In the genomic region with DNA sequence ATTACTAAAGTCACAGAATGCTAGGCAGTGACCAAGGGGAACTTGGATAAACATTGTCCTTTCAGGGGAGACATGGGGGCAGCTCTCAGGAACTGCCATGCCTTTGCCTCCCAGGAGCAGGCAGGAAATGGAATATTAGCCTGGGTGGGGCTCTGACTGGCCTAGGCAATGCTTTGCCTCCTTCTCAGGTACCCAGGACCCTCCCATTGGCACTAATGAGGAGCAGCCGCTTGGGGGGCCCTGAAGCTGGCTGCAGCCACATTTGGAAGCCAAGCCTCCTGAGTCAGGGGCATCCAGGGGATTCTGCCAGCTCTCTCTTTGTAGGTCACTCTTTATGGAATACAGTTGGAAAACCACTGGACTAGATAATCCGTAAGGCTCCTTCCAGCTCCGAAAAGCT, we compare ENCODE assay signal across 13 cellular contexts. TPM values are rescaled to one million over a fixed set of nuclear protein-coding genes. Genes with fewer than 3 reads are reported as not detected.
A peak's percentile ranks its signal among the peaks of the same experiment; 100 is the strongest.
DNase-seq lines count a peak whose midpoint lies in the region; ATAC-seq and TF ChIP-seq lines count a peak whose summit lies in the region.
"Had no signal": no experiment of that assay in that cellular context is flagged by ENCODE, and none has a peak within 500 bp of the region (broad histone marks: within the 10 kb centered on the region; RNA-seq: fewer than 3 reads in every experiment).

No MANE protein-coding gene starts in this region.

- no peak overlapping the region for H4K5ac ChIP-seq in mesendoderm (ENCODE audit: low read length)

- peaks cover 17% of the 10 kb centered on the region for H3K4me1 Mint-ChIP-seq in WTC11
- H3K4me1 Mint-ChIP-seq in stimulated activated memory B cell treated with anti-CD40 and anti-IgM and Interleukin-4, amounts not matched to agents 10 μg/mL and 1 μg/mL and 100 μg/mL, for 72 hours: peaks cover 5% of the 10 kb centered on the region

- no peak overlapping the region for H3K9ac ChIP-seq in mesendoderm (ENCODE audit: low read length)

- no peak overlapping the region for H3K18ac ChIP-seq in mesendoderm (ENCODE audit: low read length)

- no peaks in the 10 kb centered on the region; the same call in none of the 2 replicates for H3K27me3 Mint-ChIP-seq in WTC11 (ENCODE audit: low read depth)
- peaks cover 15% of the 10 kb centered on the region for H3K27me3 Mint-ChIP-seq in stimulated activated memory B cell treated with anti-CD40 and anti-IgM and Interleukin-4, amounts not matched to agents 10 μg/mL and 1 μg/mL and 100 μg/mL, for 72 hours

- H3K36me3 Mint-ChIP-seq in WTC11: no peaks in the 10 kb centered on the region
- H3K36me3 Mint-ChIP-seq in stimulated activated memory B cell treated with anti-CD40 and anti-IgM and Interleukin-4, amounts not matched to agents 10 μg/mL and 1 μg/mL and 100 μg/mL, for 72 hours: no peaks in the 10 kb centered on the region
- H3K36me3 Mint-ChIP-seq: IgD-negative memory B cell had no signal

- H3K56ac ChIP-seq in mesendoderm (ENCODE audit: low read length): no peak overlapping the region

- peak; percentile 58 for DNase-seq in H7
- DNase-seq in WTC11 (ENCODE audit: low spot score): no peak
- no peak for DNase-seq in mesendoderm
- DNase-seq in upper lobe of right lung: peak; percentile 38
- no peak for DNase-seq in T1000 (lab: John Stamatoyannopoulos, UW)
- DNase-seq in tibial nerve (ENCODE audit: low spot score in 2 of 2): no peak
- DNase-seq: NCI-H524 treated with DMSO at 0.1 percent for 48 hours had no signal

- H3K79me1 ChIP-seq in mesendoderm (ENCODE audit: low read length): no peaks in the 10 kb centered on the region

- H3K4me1 ChIP-seq in mesendoderm (ENCODE audit: control insufficient read depth, low read depth, low read length): no peaks in the 10 kb centered on the region
- H3K4me1 ChIP-seq in upper lobe of right lung: no peaks in the 10 kb centered on the region
- peaks cover 0 to 13% (median 0%) of the 10 kb centered on the region in 4 donors for H3K4me1 ChIP-seq in tibial nerve
- H3K4me1 ChIP-seq: A549 had no signal

- no peak overlapping the region for H3K23ac ChIP-seq in mesendoderm (ENCODE audit: low read length)

- H3K4me3 Mint-ChIP-seq in WTC11: no peak overlapping the region
- no peak overlapping the region for H3K4me3 Mint-ChIP-seq in stimulated activated memory B cell treated with anti-CD40 and anti-IgM and Interleukin-4, amounts not matched to agents 10 μg/mL and 1 μg/mL and 100 μg/mL, for 72 hours
- H3K4me3 Mint-ChIP-seq: IgD-negative memory B cell had no signal

- POLR2A ChIA-PET in WTC11 (lab: Charles Lee): no interaction called here

- no peak overlapping the region for H4K8ac ChIP-seq in mesendoderm (ENCODE audit: low read depth, low read length)

- no CpG with 5 or more reads among the region's 3 CpGs for WGBS in mesendoderm (ENCODE audit: extremely low coverage, insufficient coverage, low lambda C conversion rate)
- WGBS in tibial nerve, 2 donors: 89 to 98% methylated on average over 3 of the region's 3 CpGs

- peak overlapping the region; percentile 21 for H3K4ac ChIP-seq in mesendoderm (ENCODE audit: low read depth, low read length)

- TF ChIP-seq CTCF in WTC11 (IDR thresholded peaks at IDR 0.05): no peak
- TF ChIP-seq CTCF in upper lobe of right lung (IDR thresholded peaks at IDR 0.05): no peak
- no peak for TF ChIP-seq CTCF in tibial nerve (IDR thresholded peaks at IDR 0.05)

- H3K27me3 ChIP-seq in H7 (ENCODE audit: control insufficient read depth, insufficient read depth, low read length) (no peaks in the 10 kb centered on the region), mesendoderm (ENCODE audit: insufficient read depth, low read length, poor library complexity) (no peaks in the 10 kb centered on the region), upper lobe of right lung (no peaks in the 10 kb centered on the region), tibial nerve (no peaks in the 10 kb centered on the region)
- H3K27me3 ChIP-seq: BE2C had no signal

- no peak overlapping the region for H2BK15ac ChIP-seq in mesendoderm (replicated peaks; ENCODE audit: low read depth)

- H3K4me3 ChIP-seq in H7 (ENCODE audit: insufficient read depth, low read depth, low read length): no peak overlapping the region
- H3K4me3 ChIP-seq in mesendoderm (ENCODE audit: low read length): no peak overlapping the region
- no peak overlapping the region for H3K4me3 ChIP-seq in upper lobe of right lung
- H3K4me3 ChIP-seq in tibial nerve: no peak overlapping the region
- H3K4me3 ChIP-seq: A549 had no signal

- no peaks in the 10 kb centered on the region for H3K36me3 ChIP-seq in H7 (replicated peaks; ENCODE audit: control insufficient read depth, insufficient read depth, low read length)
- H3K36me3 ChIP-seq in mesendoderm (ENCODE audit: control insufficient read depth, insufficient read depth, low read length): no peaks in the 10 kb centered on the region
- no peaks in the 10 kb centered on the region for H3K36me3 ChIP-seq in upper lobe of right lung
- H3K36me3 ChIP-seq in tibial nerve: no peaks in the 10 kb centered on the region
- H3K36me3 ChIP-seq: BE2C had no signal

- H3K9me3 Mint-ChIP-seq in WTC11: no peaks in the 10 kb centered on the region
- H3K9me3 Mint-ChIP-seq in stimulated activated memory B cell treated with anti-CD40 and anti-IgM and Interleukin-4, amounts not matched to agents 10 μg/mL and 1 μg/mL and 100 μg/mL, for 72 hours: no peaks in the 10 kb centered on the region
- H3K9me3 Mint-ChIP-seq: IgD-negative memory B cell had no signal

- H3K4me2 ChIP-seq in mesendoderm (ENCODE audit: low read length): no peak overlapping the region
- H3K4me2 ChIP-seq: A549 had no signal

- no peaks in the 10 kb centered on the region for H3K79me2 ChIP-seq in mesendoderm (ENCODE audit: control insufficient read depth, insufficient read depth, low read length)

- H3K27ac Mint-ChIP-seq in WTC11: no peak overlapping the region
- H3K27ac Mint-ChIP-seq in stimulated activated memory B cell treated with anti-CD40 and anti-IgM and Interleukin-4, amounts not matched to agents 10 μg/mL and 1 μg/mL and 100 μg/mL, for 72 hours: no peak overlapping the region
- H3K27ac Mint-ChIP-seq: IgD-negative memory B cell had no signal

- no peak for TF ChIP-seq POLR2A in tibial nerve (IDR thresholded peaks at IDR 0.05)

- no peak overlapping the region for H3K27ac ChIP-seq in mesendoderm (ENCODE audit: low read depth, low read length)
- no peak overlapping the region for H3K27ac ChIP-seq in upper lobe of right lung
- H3K27ac ChIP-seq in tibial nerve: no peak overlapping the region

- H3K9me3 ChIP-seq in upper lobe of right lung: no peaks in the 10 kb centered on the region
- H3K9me3 ChIP-seq in tibial nerve: no peaks in the 10 kb centered on the region
- H3K9me3 ChIP-seq: A549, BE2C had no signal

- ATAC-seq in WTC11 (peak; percentile 46), upper lobe of right lung (no peak)
- ATAC-seq in stimulated activated memory B cell treated with anti-CD40 and anti-IgM and Interleukin-4, amounts not matched to agents 10 μg/mL and 1 μg/mL and 100 μg/mL, for 72 hours: no peak

- CTCF ChIA-PET in WTC11 (lab: Charles Lee): interaction anchor here (0.5 to 4.7 kb wide), 15 partner anchors 35 to 401 kb away, joined by 3 to 143 read pairs (median 5); no protein-coding TSS in a partner anchor

- H2BK5ac ChIP-seq in mesendoderm (ENCODE audit: low read length): no peak overlapping the region

- H2BK120ac ChIP-seq in mesendoderm (ENCODE audit: low read depth, low read length): no peak overlapping the region

- H2AK5ac ChIP-seq in mesendoderm (ENCODE audit: low read length): no peak overlapping the region

- intact Hi-C loops in upper lobe of right lung (cut with DNase I): loop anchor here (2.0 kb wide), 1 partner anchor 113 kb away; no protein-coding TSS in a partner anchor

- no peak for TF ChIP-seq EP300 in tibial nerve (IDR thresholded peaks at IDR 0.05)

TF ChIP-seq in WTC11, 78 proteins besides CTCF, POLR2A, EP300 and RAD21 (continues in another document):
- no peak for TF ChIP-seq SP1 (CRISPR knock-in tag; conservative IDR thresholded peaks at IDR 0.05)
- no peak for TF ChIP-seq ZBTB43 (CRISPR knock-in tag; IDR thresholded peaks at IDR 0.05)
- TF ChIP-seq ZNF281 (CRISPR knock-in tag; IDR thresholded peaks at IDR 0.05): no peak

RNA-seq across cellular contexts. Expression of gene CPSF4L, which starts 5.5 kb away (rescaled TPM):
- not detected in 2 replicates for total RNA-seq in H7 (2014; rRNA removed; shearing (Covaris generic))
- total RNA-seq in WTC11 (2021) (not detected in 3 replicates), upper lobe of right lung (not detected), tibial nerve (not detected)
- 0.06 TPM for polyA plus RNA-seq in mesendoderm (2013, experiment 1 of 2)
- polyA plus RNA-seq in mesendoderm (2013, experiment 2 of 2): not detected
- total RNA-seq: Right ventricle myocardium superior, RPMI7951 had no signal
- polyA plus RNA-seq: IgD-negative memory B cell had no signal

RNA-seq across cellular contexts. Expression of gene CDC42EP4, which starts 55.6 kb away (rescaled TPM):
- 30.7 and 32.7 TPM in 2 replicates for total RNA-seq in H7 (2014; rRNA removed; shearing (Covaris generic))
- total RNA-seq in WTC11 (2021): 17.0 to 18.8 TPM (median 18.4 TPM) in 3 replicates
- 5.7 TPM for polyA plus RNA-seq in mesendoderm (2013, experiment 1 of 2)
- 5.1 TPM for polyA plus RNA-seq in mesendoderm (2013, experiment 2 of 2)
- total RNA-seq in upper lobe of right lung: 59.0 TPM
- 100 to 1,000 TPM in 3 of 4 donors, 10 to 100 TPM in 1; 93.3 to 121 (median 117) TPM for total RNA-seq in tibial nerve

Comparison
In these comparisons a context has a peak if more than half of its experiments do, and no peak if none do; other contexts are left out.
1. DNase-seq: peak in H7 (single experiment) and upper lobe of right lung (single experiment); none in WTC11 (single experiment), mesendoderm (single experiment), T1000 (single experiment) and tibial nerve (0 of 2).